ENCODE assay signal across 8 cellular contexts in the genomic region with DNA sequence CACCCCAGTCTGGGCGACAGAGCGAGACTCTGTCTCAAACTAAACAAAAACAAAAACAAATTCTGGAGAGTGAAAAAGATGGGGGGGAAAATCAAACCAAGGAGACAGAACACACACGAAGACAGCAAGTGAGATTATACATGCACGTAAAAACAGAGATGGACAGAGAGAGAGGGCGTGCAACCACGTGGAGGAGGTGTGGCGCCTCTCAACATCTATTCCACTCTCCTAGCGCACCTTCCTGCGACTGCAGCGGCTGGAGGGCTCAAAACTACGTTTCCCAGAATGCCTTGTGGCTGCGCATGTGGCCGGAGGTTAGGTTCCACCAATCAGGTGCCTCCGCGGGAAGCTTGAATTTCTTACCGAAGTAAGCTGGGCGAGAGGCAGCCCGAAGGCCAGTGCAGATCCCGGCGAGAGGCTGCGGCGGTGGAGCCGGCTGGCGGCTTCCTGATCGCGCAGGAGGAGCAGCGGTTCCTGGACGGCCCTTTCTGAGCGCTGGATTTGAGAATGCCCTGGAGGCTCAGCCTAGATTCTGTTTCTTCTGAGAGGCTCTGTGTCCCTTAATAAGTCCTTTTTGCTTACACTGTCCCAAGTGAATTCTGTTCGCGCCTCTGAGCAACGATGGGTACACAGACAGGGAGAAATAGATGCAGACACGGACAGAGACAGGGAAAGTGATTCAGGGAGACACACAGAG. TPM values are rescaled to one million over a fixed set of nuclear protein-coding genes. Genes with fewer than 3 reads are reported as not detected.
DNase-seq lines count a peak whose midpoint lies in the region; ATAC-seq and TF ChIP-seq lines count a peak whose summit lies in the region.

No MANE protein-coding gene starts in this region.

- no peak for TF ChIP-seq POLR2A in right lobe of liver (IDR thresholded peaks at IDR 0.05)

- H3K9me3 ChIP-seq in right lobe of liver: no peaks in the 10 kb centered on the region

- TF ChIP-seq CTCF in GM12864 (IDR thresholded peaks at IDR 0.05; ENCODE audit: low read depth, low read length, missing control alignments): no peak
- TF ChIP-seq CTCF in right lobe of liver (IDR thresholded peaks at IDR 0.05): no peak

- peak overlapping the region; percentile 26; the same call in 1 of the 2 replicates for H3K4me3 ChIP-seq in GM12864 (ENCODE audit: low read depth, low read length)
- no peak overlapping the region for H3K4me3 ChIP-seq in right lobe of liver

- intact Hi-C loops in right lobe of liver (cut with DNase I): no loop called here

- no peaks in the 10 kb centered on the region for H3K27me3 ChIP-seq in right lobe of liver

- ATAC-seq in HG03439 (IDR thresholded peaks at IDR 0.05; ENCODE audit: unreplicated experiment) (peak; percentile 83), right lobe of liver (peak; percentile 93 to 98 (median 98)), GM21576 (IDR thresholded peaks at IDR 0.05; ENCODE audit: unreplicated experiment) (no peak)

- no peaks in the 10 kb centered on the region for H3K36me3 ChIP-seq in right lobe of liver

- H3K27ac ChIP-seq in right lobe of liver: no peak overlapping the region

- 17% methylated on average over 17 of the region's 33 CpGs for WGBS in right lobe of liver (ENCODE audit: insufficient coverage, low coverage, low lambda C conversion rate, missing lambda C conversion rate)

- peak; percentile 84 for DNase-seq in GM12864 (ENCODE audit: low read depth)
- peak; percentile 93 to 98 for DNase-seq in NCI-H526 (lab: John Stamatoyannopoulos, UW)
- peak; percentile 78 to 86 for DNase-seq in activated CD4-positive, alpha-beta T cell treated with anti-CD3 and anti-CD28 coated beads for 4 hours
- DNase-seq in dermis microvascular lymphatic vessel endothelial cell (ENCODE audit: low read depth in 2 of 2): peak; percentile 86 to 93
- DNase-seq in right lobe of liver: peak; percentile 90 to 94 (median 91)
- DNase-seq in stimulated activated CD4-positive, alpha-beta T cell treated with anti-CD3 and anti-CD28 coated beads, TNF-alpha, amount 100 ng/mL, for 4 hours (ENCODE audit: low read depth in 3 of 3): peak; percentile 65 to 78 (median 66)

- H3K4me1 ChIP-seq in right lobe of liver: no peaks in the 10 kb centered on the region

RNA-seq across cellular contexts. Expression of a gene that starts 13.1 kb away (rescaled TPM):
- not detected in 2 replicates for total RNA-seq in dermis microvascular lymphatic vessel endothelial cell
- not detected for total RNA-seq in right lobe of liver

RNA-seq across cellular contexts. Expression of a gene that starts 25.3 kb away (rescaled TPM):
- total RNA-seq in dermis microvascular lymphatic vessel endothelial cell (0.64 and 1.8 TPM in 2 replicates), right lobe of liver (1 to 10 TPM; 2.5 to 5.2 (median 3.9) TPM)

RNA-seq across cellular contexts. Expression of a gene that starts 41.8 kb away (rescaled TPM):
- 14.9 and 24.5 TPM in 2 replicates for total RNA-seq in dermis microvascular lymphatic vessel endothelial cell
- total RNA-seq in right lobe of liver: 10 to 100 TPM; 12.8 to 21.5 (median 15.5) TPM

RNA-seq across cellular contexts. Expression of a gene that starts 46.0 kb away (rescaled TPM):
- total RNA-seq in dermis microvascular lymphatic vessel endothelial cell: 5.1 and 7.8 TPM in 2 replicates
- total RNA-seq in right lobe of liver: 1 to 10 TPM in 2 of 6 experiments, under 1 TPM in 4; 0.66 to 2.5 (median 0.85) TPM
